In genomic region chr7:39949980-39950472, GRCh38 we compare ENCODE assay signal across 8 cellular contexts.
DNase-seq lines count a peak whose midpoint lies in the region; ATAC-seq and TF ChIP-seq lines count a peak whose summit lies in the region.

Gene CDK13 (plus strand): TSS chr7:39950256. CDS start chr7:39950642, 386 bp downstream.

- no peak for TF ChIP-seq POLR2A in erythroblast (IDR thresholded peaks at IDR 0.05; ENCODE audit: low read length)

- H3K27ac ChIP-seq in muscle layer of colon (ENCODE audit: low read depth, low read length), result peak within 1 kb of the TSS; percentile 98

- no peaks in the 10 kb centered on the region for H3K36me3 ChIP-seq in muscle layer of colon (ENCODE audit: insufficient read depth, low read length)

- peak; percentile 31 for ATAC-seq in GM19455 (IDR thresholded peaks at IDR 0.05; ENCODE audit: unreplicated experiment)

- peak within 1 kb of the TSS; percentile 89 to 95 for H3K4me3 ChIP-seq in muscle layer of colon (ENCODE audit: low read depth in 1 of 2, low read length in 2 of 2)

- DNase-seq in COLO668 (lab: John Stamatoyannopoulos, UW; ENCODE audit: unreplicated experiment) (peak; percentile 90), HK-2 (ENCODE audit: unreplicated experiment) (peak; percentile 89), OCI-M1 (lab: John Stamatoyannopoulos, UW) (peak; percentile 85), activated T-cell treated with anti-CD3 and anti-CD28 coated beads for 4 hours (peak; percentile 79), erythroblast (lab: John Stamatoyannopoulos, UW) (peak; percentile 89 to 92)
- DNase-seq in stimulated activated CD8-positive, alpha-beta memory T cell treated with anti-CD3 and anti-CD28 coated beads, Interleukin-7, amount 100 ng/mL, for 24 hours (ENCODE audit: low read depth), result peak; percentile 69

- H3K27me3 ChIP-seq in muscle layer of colon (ENCODE audit: control insufficient read depth in 1 of 2, insufficient read depth in 2 of 2, low read length in 2 of 2), result no peaks in the 10 kb centered on the region

- H3K9ac ChIP-seq in muscle layer of colon (ENCODE audit: low read length), result peak within 1 kb of the TSS; percentile 80

- no peaks in the 10 kb centered on the region for H3K9me3 ChIP-seq in muscle layer of colon (ENCODE audit: low read length)

- peaks cover 26% of the 10 kb centered on the region for H3K4me1 ChIP-seq in muscle layer of colon (ENCODE audit: insufficient read depth, low read length)

Comparison
In these comparisons a context has a peak if more than half of its experiments do, and no peak if none do; other contexts are left out.
1. Peak in every context shown above with its lines: DNase-seq, ATAC-seq, H3K4me3 ChIP-seq and H3K27ac ChIP-seq.